ENCODE assay signal across 28 cellular contexts in genomic region chrX:50711907-50712306, GRCh38.
"Had no signal": no experiment of that assay in that cellular context is flagged by ENCODE, and none has a peak within 500 bp of the region (broad histone marks: within the 10 kb centered on the region; RNA-seq: fewer than 3 reads in every experiment).

No MANE protein-coding gene starts in this region.

- H3K79me2 ChIP-seq: parathyroid adenoma had no signal

- H3K4me3 ChIP-seq: neural progenitor cell, ovary, psoas muscle, right lobe of liver, sigmoid colon, stomach, thoracic aorta, thyroid gland, tibial nerve, upper lobe of left lung, vagina had no signal

- FAIRE-seq: small intestine, urothelium cell line had no signal

- H3K9me3 ChIP-seq: ovary, psoas muscle, right lobe of liver, sigmoid colon, stomach, thoracic aorta, thyroid gland, tibial nerve, upper lobe of left lung, vagina had no signal

- H3K9me3 Mint-ChIP-seq: nephron; stimulated activated effector memory CD8-positive, alpha-beta T cell treated with anti-CD3 and anti-CD28 coated beads, Interleukin-12 subunit alpha, Interleukin-12 subunit beta, amount 100 ng/mL, for 72 hours; stimulated activated naive B cell treated with anti-CD40 and anti-IgM and Interleukin-4, amounts not matched to agents 10 μg/mL and 1 μg/mL and 100 μg/mL, for 72 hours; stimulated activated naive CD8-positive, alpha-beta T cell treated with anti-CD3 and anti-CD28 coated beads, Interleukin-15, Interleukin-2, amounts not matched to agents 100 ng/mL and 50 ng/mL, for 24 hours had no signal

- H3K4me1 Mint-ChIP-seq: stimulated activated effector memory CD8-positive, alpha-beta T cell treated with anti-CD3 and anti-CD28 coated beads, Interleukin-12 subunit alpha, Interleukin-12 subunit beta, amount 100 ng/mL, for 72 hours; stimulated activated naive B cell treated with anti-CD40 and anti-IgM and Interleukin-4, amounts not matched to agents 10 μg/mL and 1 μg/mL and 100 μg/mL, for 72 hours had no signal

- H3K27me3 Mint-ChIP-seq: progenitor cell of endocrine pancreas; stimulated activated naive CD8-positive, alpha-beta T cell treated with anti-CD3 and anti-CD28 coated beads, Interleukin-15, Interleukin-2, amounts not matched to agents 100 ng/mL and 50 ng/mL, for 24 hours had no signal

- H3K27ac Mint-ChIP-seq: neural progenitor cell; progenitor cell of endocrine pancreas; stimulated activated effector memory CD8-positive, alpha-beta T cell treated with anti-CD3 and anti-CD28 coated beads, Interleukin-12 subunit alpha, Interleukin-12 subunit beta, amount 100 ng/mL, for 72 hours; stimulated activated naive B cell treated with anti-CD40 and anti-IgM and Interleukin-4, amounts not matched to agents 10 μg/mL and 1 μg/mL and 100 μg/mL, for 72 hours; stimulated activated naive CD8-positive, alpha-beta T cell treated with anti-CD3 and anti-CD28 coated beads, Interleukin-15, Interleukin-2, amounts not matched to agents 100 ng/mL and 50 ng/mL, for 24 hours had no signal

- H3K4me3 Mint-ChIP-seq: nephron; neural progenitor cell; stimulated activated effector memory CD8-positive, alpha-beta T cell treated with anti-CD3 and anti-CD28 coated beads, Interleukin-12 subunit alpha, Interleukin-12 subunit beta, amount 100 ng/mL, for 72 hours; stimulated activated naive B cell treated with anti-CD40 and anti-IgM and Interleukin-4, amounts not matched to agents 10 μg/mL and 1 μg/mL and 100 μg/mL, for 72 hours; stimulated activated naive CD8-positive, alpha-beta T cell treated with anti-CD3 and anti-CD28 coated beads, Interleukin-15, Interleukin-2, amounts not matched to agents 100 ng/mL and 50 ng/mL, for 24 hours had no signal

- H3K9ac ChIP-seq: neural progenitor cell, parathyroid adenoma had no signal

- H3K27me3 ChIP-seq: neural progenitor cell, ovary, thyroid gland, upper lobe of left lung, vagina had no signal

- H3K36me3 ChIP-seq: neural progenitor cell, ovary, right lobe of liver, sigmoid colon, stomach, thoracic aorta, thyroid gland, tibial nerve, upper lobe of left lung, vagina had no signal

- ATAC-seq: psoas muscle; right cardiac atrium; right lobe of liver; stimulated activated effector memory CD8-positive, alpha-beta T cell treated with anti-CD3 and anti-CD28 coated beads, Interleukin-12 subunit alpha, Interleukin-12 subunit beta, amount 100 ng/mL, for 72 hours; stimulated activated naive B cell treated with anti-CD40 and anti-IgM and Interleukin-4, amounts not matched to agents 10 μg/mL and 1 μg/mL and 100 μg/mL, for 72 hours had no signal

- H3K4me1 ChIP-seq: neural progenitor cell, parathyroid adenoma, psoas muscle, stomach, thyroid gland had no signal

- H3K4me2 ChIP-seq: neural progenitor cell had no signal

- DNase-seq: occipital lobe; ovary; posterior cingulate gyrus; psoas muscle; right cardiac atrium; right lobe of liver; sigmoid colon; small intestine; stimulated activated CD4-positive, alpha-beta T cell treated with anti-CD3 and anti-CD28 coated beads, Interleukin-15, amount 100 ng/mL, for 24 hours; stimulated activated CD4-positive, alpha-beta T cell treated with anti-CD3 and anti-CD28 coated beads, Interleukin-2, amount 100 ng/mL, for 24 hours; stimulated activated CD4-positive, alpha-beta T cell treated with anti-CD3 and anti-CD28 coated beads, Interleukin-2, amount 100 ng/mL, for 48 hours; stimulated activated CD4-positive, alpha-beta T cell treated with anti-CD3 and anti-CD28 coated beads, Interleukin-4, amount 100 ng/mL, for 24 hours; stimulated activated naive B cell treated with anti-CD40 and anti-IgM and Interleukin-4, amounts not matched to agents 10 μg/mL and 1 μg/mL and 100 μg/mL, for 72 hours; stimulated activated naive CD4-positive, alpha-beta T cell treated with Interleukin-2 at 50 U/mL for 16 hours; stomach; thyroid gland; trophoblast cell; upper lobe of left lung had no signal

- H2AFZ ChIP-seq: neural progenitor cell, parathyroid adenoma had no signal

- H3K36me3 Mint-ChIP-seq: neural progenitor cell; stimulated activated effector memory CD8-positive, alpha-beta T cell treated with anti-CD3 and anti-CD28 coated beads, Interleukin-12 subunit alpha, Interleukin-12 subunit beta, amount 100 ng/mL, for 72 hours; stimulated activated naive B cell treated with anti-CD40 and anti-IgM and Interleukin-4, amounts not matched to agents 10 μg/mL and 1 μg/mL and 100 μg/mL, for 72 hours had no signal

- H3K27ac ChIP-seq: neural progenitor cell, ovary, parathyroid adenoma, psoas muscle, right lobe of liver, sigmoid colon, stomach, thoracic aorta, thyroid gland, tibial nerve, upper lobe of left lung, vagina had no signal
